In the genomic region with DNA sequence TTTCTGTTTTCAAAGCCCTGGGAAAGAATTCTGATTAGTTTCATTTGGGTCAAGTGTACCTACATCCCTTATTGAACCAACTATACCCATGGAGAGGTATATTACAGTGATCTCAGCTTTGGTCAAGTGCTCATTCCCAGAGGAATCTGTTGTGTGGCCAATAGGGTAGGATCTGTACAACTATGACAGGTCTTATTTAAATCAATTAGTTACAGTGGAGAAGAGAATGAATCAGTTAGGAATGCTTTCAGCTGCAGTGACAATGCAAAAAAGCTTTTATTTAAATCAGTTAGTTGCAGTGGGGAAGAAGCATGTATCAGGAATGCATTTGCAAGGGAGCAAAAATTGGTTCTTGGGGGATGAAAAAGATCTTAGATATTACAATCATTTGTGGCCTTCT, we compare ENCODE assay signal across 34 cellular contexts.
DNase-seq lines count a peak whose midpoint lies in the region; ATAC-seq and TF ChIP-seq lines count a peak whose summit lies in the region.
"Had no signal": no experiment of that assay in that cellular context is flagged by ENCODE, and none has a peak within 500 bp of the region (broad histone marks: within the 10 kb centered on the region; RNA-seq: fewer than 3 reads in every experiment).

No MANE protein-coding gene starts in this region.

- H4K91ac ChIP-seq in IMR-90 (ENCODE audit: insufficient read depth, low read depth, low read length) = no peak overlapping the region

- H2AK9ac ChIP-seq in IMR-90 (replicated peaks; ENCODE audit: low read depth, low read length, poor library complexity) = no peak overlapping the region

- no peak overlapping the region for H2BK5ac ChIP-seq in IMR-90 (ENCODE audit: low read depth, low read length, poor library complexity, severe bottlenecking)
- H2BK5ac ChIP-seq in mesendoderm (ENCODE audit: low read length) = no peak overlapping the region

- in situ Hi-C loops in IMR-90 (cut with MboI; ENCODE audit: low sequenced_read_pairs) = no loop called here
- in situ Hi-C loops in astrocyte of the cerebellum (cut with HindIII; ENCODE audit: low sequenced_read_pairs) = loop anchor here (5.0 kb wide), 1 partner anchor 99 kb away; no protein-coding TSS in a partner anchor

- TF ChIP-seq CTCF in BJ (IDR thresholded peaks at IDR 0.05; ENCODE audit: insufficient read depth, low read depth, low read length) = no peak
- no peak for TF ChIP-seq CTCF in IMR-90 (conservative IDR thresholded peaks at IDR 0.05; ENCODE audit: low read depth, low read length)
- no peak for TF ChIP-seq CTCF in astrocyte of the cerebellum (IDR thresholded peaks at IDR 0.05; ENCODE audit: low read depth, low read length, missing control alignments)

- no peaks in the 10 kb centered on the region for H3K36me3 ChIP-seq in BJ (ENCODE audit: control insufficient read depth, insufficient read depth, low read length)
- no peaks in the 10 kb centered on the region for H3K36me3 ChIP-seq in IMR-90 (ENCODE audit: control insufficient read depth, insufficient read depth, low read length)
- H3K36me3 ChIP-seq in mesendoderm (ENCODE audit: control insufficient read depth, insufficient read depth, low read length) = no peaks in the 10 kb centered on the region
- H3K36me3 ChIP-seq: cardiac muscle cell, left ventricle myocardium inferior, prostate gland, transverse colon had no signal

- H3K56ac ChIP-seq in IMR-90 (ENCODE audit: extremely low read depth, insufficient read depth, low read length) (no peak overlapping the region), mesendoderm (ENCODE audit: low read length) (no peak overlapping the region)

- H3K79me1 ChIP-seq in IMR-90 (ENCODE audit: low read depth in 1 of 2, low read length in 2 of 2) = no peaks in the 10 kb centered on the region
- H3K79me1 ChIP-seq in mesendoderm (ENCODE audit: low read length) = no peaks in the 10 kb centered on the region

- TF ChIP-seq POLR2A in IMR-90 (IDR thresholded peaks at IDR 0.05; ENCODE audit: low read depth, low read length) = no peak

- no peaks in the 10 kb centered on the region for H3K9me3 ChIP-seq in IMR-90 (ENCODE audit: control insufficient read depth, insufficient read depth, low read length)
- H3K9me3 ChIP-seq: left ventricle myocardium inferior, prostate gland, transverse colon had no signal

- DNase-seq in BJ (ENCODE audit: low read depth) (peak; percentile 31), IMR-90 (peak; percentile 40), astrocyte of the cerebellum (ENCODE audit: low read depth) (peak; percentile 81), kidney tubule cell (ENCODE audit: low spot score) (peak; percentile 47), NCI-H226 (no peak), NCI-H510A (lab: John Stamatoyannopoulos, UW) (no peak), HT-29 (ENCODE audit: low spot score) (no peak), mesendoderm (no peak)
- DNase-seq: activated CD4-positive, alpha-beta T cell treated with anti-CD3 and anti-CD28 coated beads for 48 hours; activated naive CD4-positive, alpha-beta T cell treated with anti-CD3 and anti-CD28 coated beads, Interleukin-2, amount 50 U/mL, for 16 hours; amniotic stem cell; C1 segment of cervical spinal cord; COR-L47; DMS79 treated with DMSO at 0.1 percent for 48 hours; islet precursor cell; KG1; left ventricle myocardium inferior; MM.1S; naive thymus-derived CD4-positive, alpha-beta T cell; NCI-H1105 treated with DMSO at 0.1 percent for 48 hours; NCI-H2029 treated with DMSO at 0.1 percent for 48 hours; NCI-H345; NCI-H748 treated with DMSO at 0.1 percent for 48 hours; nucleus accumbens; SHP77 treated with DMSO at 0.1 percent for 48 hours; stimulated activated CD4-positive, alpha-beta T cell treated with anti-CD3 and anti-CD28 coated beads, Interleukin-12 subunit alpha, Interleukin-12 subunit beta, amount 100 ng/mL, for 4 hours; stimulated activated CD4-positive, alpha-beta T cell treated with anti-CD3 and anti-CD28 coated beads, Interleukin-2, amount 100 ng/mL, for 48 hours; T1000; transverse colon had no signal

- H2BK20ac ChIP-seq in IMR-90 (ENCODE audit: low read depth, low read length) = no peak overlapping the region

- H4K8ac ChIP-seq in IMR-90 (ENCODE audit: low read depth in 2 of 2, low read length in 2 of 2) (no peak overlapping the region), mesendoderm (ENCODE audit: low read depth, low read length) (no peak overlapping the region)

- TF ChIP-seq RAD21 in IMR-90 (IDR thresholded peaks at IDR 0.05; ENCODE audit: low read length) = no peak

- CTCF ChIA-PET in BJ (lab: Yijun Ruan, JAX) = interaction anchor here (1.5 kb wide), 1 partner anchor 9 kb away, joined by 8 read pairs; no protein-coding TSS in a partner anchor
- CTCF ChIA-PET in IMR-90 (lab: Yijun Ruan, JAX) = no interaction called here

- H3K79me2 ChIP-seq in mesendoderm (ENCODE audit: control insufficient read depth, insufficient read depth, low read length) = no peaks in the 10 kb centered on the region

- intact Hi-C loops in IMR-90 (cut with micrococcal nuclease) = no loop called here

- H2BK15ac ChIP-seq in IMR-90 (ENCODE audit: low read depth, low read length) (no peak overlapping the region), mesendoderm (replicated peaks; ENCODE audit: low read depth) (no peak overlapping the region)

- H3K4me1 ChIP-seq in IMR-90 (ENCODE audit: control insufficient read depth, insufficient read depth, low read length) (peaks cover 2% of the 10 kb centered on the region; the same call in 1 of the 2 replicates), mesendoderm (ENCODE audit: control insufficient read depth, low read depth, low read length) (no peaks in the 10 kb centered on the region)
- H3K4me1 ChIP-seq: prostate gland had no signal

- ATAC-seq in IMR-90 (ENCODE audit: low read depth) = no peak
- ATAC-seq: activated T-helper 17 cell treated with anti-CD3 and anti-CD28 coated beads, Interleukin-2, amount 50 U/mL, for 72 hours; GM12878; naive thymus-derived CD4-positive, alpha-beta T cell; sciatic nerve had no signal

- no peak overlapping the region for H2AFZ ChIP-seq in IMR-90 (replicated peaks; ENCODE audit: low read length, poor library complexity)

- H4K20me1 ChIP-seq in IMR-90 (ENCODE audit: insufficient read depth, low read length) = no peaks in the 10 kb centered on the region

- H2BK120ac ChIP-seq in IMR-90 (ENCODE audit: low read depth, low read length) (no peak overlapping the region), mesendoderm (ENCODE audit: low read depth, low read length) (no peak overlapping the region)

- H4K5ac ChIP-seq in IMR-90 (ENCODE audit: low read depth, low read length) (no peak overlapping the region), mesendoderm (ENCODE audit: low read length) (no peak overlapping the region)

- H3K9ac ChIP-seq in IMR-90 (ENCODE audit: low read depth, low read length) (no peak overlapping the region), mesendoderm (ENCODE audit: low read length) (no peak overlapping the region)

- H3K27ac ChIP-seq in IMR-90 (ENCODE audit: insufficient read depth, low read length) (no peak overlapping the region), mesendoderm (ENCODE audit: low read depth, low read length) (no peak overlapping the region)
- H3K27ac ChIP-seq: cardiac muscle cell, left ventricle myocardium inferior, prostate gland, transverse colon had no signal

- no peak overlapping the region for H3K18ac ChIP-seq in IMR-90 (ENCODE audit: low read depth, low read length)
- H3K18ac ChIP-seq in mesendoderm (ENCODE audit: low read length) = no peak overlapping the region

- POLR2A ChIA-PET in BJ (lab: Charles Lee) = interaction anchor here (0.6 kb wide), 1 partner anchor 12 kb away, joined by 3 read pairs; no protein-coding TSS in a partner anchor
- POLR2A ChIA-PET in IMR-90 (lab: Charles Lee; ENCODE audit: unreplicated experiment) = no interaction called here

- H3K4me2 ChIP-seq in IMR-90 (ENCODE audit: low read depth, low read length) (no peak overlapping the region), mesendoderm (ENCODE audit: low read length) (no peak overlapping the region)

- dilution Hi-C loops in IMR-90 (cut with HindIII; ENCODE audit: low sequenced_read_pairs, unreplicated experiment) = no loop called here

- H2AK5ac ChIP-seq in IMR-90 (ENCODE audit: low read depth, low read length) (no peak overlapping the region), mesendoderm (ENCODE audit: low read length) (no peak overlapping the region)

- H3K23ac ChIP-seq in IMR-90 (ENCODE audit: low read depth, low read length) (no peak overlapping the region), mesendoderm (ENCODE audit: low read length) (no peak overlapping the region)

- H3K27me3 ChIP-seq in BJ (ENCODE audit: control insufficient read depth, insufficient read depth, low read length) = no peaks in the 10 kb centered on the region
- no peaks in the 10 kb centered on the region for H3K27me3 ChIP-seq in IMR-90 (ENCODE audit: control insufficient read depth, insufficient read depth, low read length)
- H3K27me3 ChIP-seq in mesendoderm (ENCODE audit: insufficient read depth, low read length, poor library complexity) = no peaks in the 10 kb centered on the region
- H3K27me3 ChIP-seq: cardiac muscle cell, transverse colon had no signal

- no peak overlapping the region for H3K14ac ChIP-seq in IMR-90 (replicated peaks; ENCODE audit: low read depth, low read length)

- no peak overlapping the region for H3K4ac ChIP-seq in IMR-90 (ENCODE audit: low read depth, low read length)
- H3K4ac ChIP-seq in mesendoderm (ENCODE audit: low read depth, low read length) = no peak overlapping the region

- no TSS peak for BruUV-seq in IMR-90 (replicated peaks; lab: Mats Ljungman, UMichigan)

- H3K9me1 ChIP-seq in IMR-90 (ENCODE audit: insufficient read depth, low read length) = 0 out of 2 replicates have a peak, but pooled peaks cover 3% of the 10 kb centered on the region

- H3K4me3 ChIP-seq in BJ (ENCODE audit: low read depth, low read length) (no peak overlapping the region), IMR-90 (ENCODE audit: insufficient read depth, low read depth, low read length) (no peak overlapping the region), astrocyte of the cerebellum (ENCODE audit: low read depth, low read length) (no peak overlapping the region), mesendoderm (ENCODE audit: low read length) (no peak overlapping the region)
- H3K4me3 ChIP-seq: cardiac muscle cell, GM12878, left ventricle myocardium inferior, prostate gland, transverse colon had no signal

TF ChIP-seq in IMR-90, 13 proteins besides CTCF, POLR2A, EP300 and RAD21:
- TF ChIP-seq RCOR1 (IDR thresholded peaks at IDR 0.05; ENCODE audit: insufficient replicate concordance, low read length) (no peak), NFE2L2 (IDR thresholded peaks at IDR 0.05; ENCODE audit: low read depth, low read length) (peak; percentile 25; the same call in 1 of the 2 replicates)
- TF ChIP-seq, protein P1, sequence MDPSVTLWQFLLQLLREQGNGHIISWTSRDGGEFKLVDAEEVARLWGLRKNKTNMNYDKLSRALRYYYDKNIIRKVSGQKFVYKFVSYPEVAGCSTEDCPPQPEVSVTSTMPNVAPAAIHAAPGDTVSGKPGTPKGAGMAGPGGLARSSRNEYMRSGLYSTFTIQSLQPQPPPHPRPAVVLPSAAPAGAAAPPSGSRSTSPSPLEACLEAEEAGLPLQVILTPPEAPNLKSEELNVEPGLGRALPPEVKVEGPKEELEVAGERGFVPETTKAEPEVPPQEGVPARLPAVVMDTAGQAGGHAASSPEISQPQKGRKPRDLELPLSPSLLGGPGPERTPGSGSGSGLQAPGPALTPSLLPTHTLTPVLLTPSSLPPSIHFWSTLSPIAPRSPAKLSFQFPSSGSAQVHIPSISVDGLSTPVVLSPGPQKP (IDR thresholded peaks at IDR 0.05; ENCODE audit: borderline replicate concordance, low read depth, low read length) = no peak

Comparison
In these comparisons a context has a peak if more than half of its experiments do, and no peak if none do; other contexts are left out.
1. DNase-seq: peak in BJ (single experiment), IMR-90 (single experiment), astrocyte of the cerebellum (single experiment) and kidney tubule cell (single experiment); none in NCI-H226 (single experiment), NCI-H510A (single experiment), HT-29 (single experiment) and mesendoderm (single experiment).